15 cellular contexts compared by ENCODE assay signal in the genomic region with DNA sequence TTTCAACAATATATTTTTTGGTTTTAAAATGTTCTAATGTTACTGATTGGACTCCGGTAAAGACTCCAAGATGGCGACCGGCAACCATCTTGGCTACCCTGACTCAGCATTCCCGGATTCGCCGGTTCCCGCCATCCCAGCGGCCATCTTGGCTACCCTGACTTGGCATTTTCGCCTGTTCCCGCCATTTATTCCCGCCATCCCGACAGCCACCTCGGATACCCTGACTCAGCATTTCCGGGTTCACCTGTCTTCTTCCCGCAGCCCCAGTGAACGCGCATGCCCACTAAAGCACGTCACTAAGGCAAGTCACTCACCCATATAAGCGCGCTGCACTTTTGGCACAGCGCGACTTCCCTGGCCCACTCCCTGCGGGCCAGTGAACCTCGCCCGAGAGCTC. TPM values are rescaled to one million over a fixed set of nuclear protein-coding genes. Genes with fewer than 3 reads are reported as not detected.
"Had no signal": no experiment of that assay in that cellular context is flagged by ENCODE, and none has a peak within 500 bp of the region (broad histone marks: within the 10 kb centered on the region; RNA-seq: fewer than 3 reads in every experiment).

No MANE protein-coding gene starts in this region.

- DNase-seq: activated CD4-positive, alpha-beta T cell treated with anti-CD3 and anti-CD28 coated beads, Interleukin-2, amount 10 ng/mL, durations not matched to agents 7 days and 5 days; activated CD4-positive, CD25-positive, alpha-beta regulatory T cell; effector memory CD4-positive, alpha-beta T cell; hypothalamus; immature natural killer cell; left colon; stimulated activated CD4-positive, alpha-beta T cell treated with anti-CD3 and anti-CD28 coated beads, Interleukin-15, amount 100 ng/mL, for 24 hours; stimulated activated CD4-positive, alpha-beta T cell treated with anti-CD3 and anti-CD28 coated beads, Interleukin-4, amount 100 ng/mL, for 24 hours; stomach had no signal

- H3K27me3 Mint-ChIP-seq: central memory CD8-positive, alpha-beta T cell had no signal

- H3K36me3 ChIP-seq: stomach had no signal

- H3K27me3 ChIP-seq: body of pancreas had no signal

- ATAC-seq: body of pancreas, left colon had no signal

- H3K27ac Mint-ChIP-seq: activated CD4-positive, alpha-beta T cell treated with anti-CD3 and anti-CD28 coated beads, Interleukin-2, amount 10 ng/mL, durations not matched to agents 7 days and 5 days; activated naive CD4-positive, alpha-beta T cell treated with anti-CD3 and anti-CD28 coated beads, Interleukin-2, amount 50 U/mL, for 24 hours; immature natural killer cell; memory B cell; T-helper 1 cell treated with Interleukin-12 subunit alpha and Interleukin-12 subunit beta and Interleukin-4 antibody, amounts not matched to agents 30 μg/mL and 1 μg/mL, for 36 hours had no signal

- H3K4me3 Mint-ChIP-seq: activated CD4-positive, alpha-beta T cell treated with anti-CD3 and anti-CD28 coated beads, Interleukin-2, amount 10 ng/mL, durations not matched to agents 7 days and 5 days; activated naive CD4-positive, alpha-beta T cell treated with anti-CD3 and anti-CD28 coated beads, Interleukin-2, amount 50 U/mL, for 24 hours; central memory CD8-positive, alpha-beta T cell; immature natural killer cell; memory B cell; T-helper 1 cell treated with Interleukin-12 subunit alpha and Interleukin-12 subunit beta and Interleukin-4 antibody, amounts not matched to agents 30 μg/mL and 1 μg/mL, for 36 hours had no signal

- H3K36me3 Mint-ChIP-seq: activated naive CD4-positive, alpha-beta T cell treated with anti-CD3 and anti-CD28 coated beads, Interleukin-2, amount 50 U/mL, for 24 hours; immature natural killer cell; memory B cell had no signal

- H3K4me1 ChIP-seq: body of pancreas, stomach had no signal

- H3K9me3 Mint-ChIP-seq: activated CD4-positive, alpha-beta T cell treated with anti-CD3 and anti-CD28 coated beads, Interleukin-2, amount 10 ng/mL, durations not matched to agents 7 days and 5 days; activated naive CD4-positive, alpha-beta T cell treated with anti-CD3 and anti-CD28 coated beads, Interleukin-2, amount 50 U/mL, for 24 hours; central memory CD8-positive, alpha-beta T cell; T-helper 1 cell treated with Interleukin-12 subunit alpha and Interleukin-12 subunit beta and Interleukin-4 antibody, amounts not matched to agents 30 μg/mL and 1 μg/mL, for 36 hours had no signal

- H3K27ac ChIP-seq: body of pancreas, epithelial cell of prostate, stomach had no signal

- H3K4me3 ChIP-seq: body of pancreas, stomach had no signal

- H3K4me1 Mint-ChIP-seq: activated CD4-positive, alpha-beta T cell treated with anti-CD3 and anti-CD28 coated beads, Interleukin-2, amount 10 ng/mL, durations not matched to agents 7 days and 5 days; activated naive CD4-positive, alpha-beta T cell treated with anti-CD3 and anti-CD28 coated beads, Interleukin-2, amount 50 U/mL, for 24 hours; central memory CD8-positive, alpha-beta T cell; immature natural killer cell; memory B cell had no signal

- H3K9me3 ChIP-seq: body of pancreas, stomach had no signal

RNA-seq across cellular contexts. Expression of gene LRFN5, which starts 9.0 kb away (rescaled TPM):
- total RNA-seq: activated CD4-positive, alpha-beta T cell treated with anti-CD3 and anti-CD28 coated beads, Interleukin-2, amount 10 ng/mL, durations not matched to agents 7 days and 5 days had no signal
- polyA plus RNA-seq: immature natural killer cell had no signal
